In the genomic region with DNA sequence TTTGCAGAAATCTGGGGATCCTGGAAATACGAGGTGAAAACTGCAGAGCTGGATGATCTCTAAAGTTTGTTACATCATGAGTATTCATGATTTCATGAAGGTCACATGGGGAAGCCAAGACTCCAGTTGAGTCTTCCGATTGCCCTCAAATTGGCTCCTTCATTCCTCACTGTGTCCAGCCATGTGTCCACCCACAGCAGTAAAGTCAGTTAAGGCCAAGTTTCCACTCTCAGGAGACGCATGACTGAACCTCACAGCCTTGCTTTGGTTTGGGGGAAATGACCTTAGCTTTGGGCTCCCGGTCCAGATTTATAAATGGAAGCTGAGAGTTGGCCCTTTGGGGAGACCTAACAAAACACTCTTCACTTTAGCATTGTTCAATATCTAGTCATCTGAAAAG, we compare ENCODE assay signal across 16 cellular contexts.
"Had no signal": no experiment of that assay in that cellular context is flagged by ENCODE, and none has a peak within 500 bp of the region (broad histone marks: within the 10 kb centered on the region; RNA-seq: fewer than 3 reads in every experiment).

No MANE protein-coding gene starts in this region.

- H3K4me1 ChIP-seq: gastroesophageal sphincter, neural progenitor cell had no signal

- ATAC-seq: activated CD4-positive, alpha-beta T cell treated with anti-CD3 and anti-CD28 coated beads for 36 hours; activated T-cell treated with anti-CD3 and anti-CD28 coated beads, Interleukin-2, amount 50 U/mL, for 4 hours; gastroesophageal sphincter; naive thymus-derived CD8-positive, alpha-beta T cell; T-helper 17 cell had no signal

- H3K27me3 ChIP-seq: gastroesophageal sphincter, neural progenitor cell had no signal

- H3K4me3 ChIP-seq: gastroesophageal sphincter, lung, neural progenitor cell had no signal

- H3K9me3 ChIP-seq: gastroesophageal sphincter had no signal

- H3K27ac ChIP-seq: gastroesophageal sphincter, neural progenitor cell had no signal

- DNase-seq: activated B cell treated with CpG ODN at 0.5 μM for 24 hours; activated CD4-positive, alpha-beta T cell treated with anti-CD3 and anti-CD28 coated beads for 36 hours; activated CD4-positive, alpha-beta T cell treated with anti-CD3 and anti-CD28 coated beads, Interleukin-2, amount 50 U/mL, for 4 hours; activated CD8-positive, alpha-beta memory T cell treated with anti-CD3 and anti-CD28 coated beads, Interleukin-2, amount 50 U/mL, for 48 hours; activated naive CD4-positive, alpha-beta T cell; activated T-cell treated with anti-CD3 and anti-CD28 coated beads, Interleukin-2, amount 50 U/mL, for 4 hours; effector memory CD4-positive, alpha-beta T cell; head of caudate nucleus; naive thymus-derived CD8-positive, alpha-beta T cell; stimulated activated CD4-positive, alpha-beta T cell treated with anti-CD3 and anti-CD28 coated beads, Interleukin-4, amount 100 ng/mL, for 1 hour; stimulated activated naive CD4-positive, alpha-beta T cell; SW 1271; T-helper 17 cell had no signal

- H3K36me3 ChIP-seq: gastroesophageal sphincter, neural progenitor cell had no signal
